Comparison of ENCODE assay signal across 24 cellular contexts in the genomic region with DNA sequence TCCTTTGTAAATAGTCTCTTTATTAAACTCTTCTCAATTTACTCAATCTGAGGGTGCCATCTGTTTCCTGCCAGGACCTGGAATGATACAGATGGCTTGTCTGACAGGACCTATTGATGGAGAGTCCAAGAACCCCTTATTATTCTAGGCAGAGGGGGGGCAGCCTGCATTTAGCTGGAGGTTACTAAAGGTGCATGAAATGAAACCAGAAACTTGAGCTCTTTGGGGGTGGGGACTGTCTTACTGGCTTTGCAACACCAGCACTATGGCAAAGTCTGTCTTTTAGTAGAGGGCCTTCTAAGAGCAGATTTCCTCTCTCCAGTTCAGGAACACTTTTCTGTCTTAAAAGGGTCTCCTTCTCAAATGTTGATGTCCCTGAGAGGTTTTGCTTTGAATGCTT.
DNase-seq lines count a peak whose midpoint lies in the region; ATAC-seq, FAIRE-seq and TF ChIP-seq lines count a peak whose summit lies in the region.
"Had no signal": no experiment of that assay in that cellular context is flagged by ENCODE, and none has a peak within 500 bp of the region (broad histone marks: within the 10 kb centered on the region; RNA-seq: fewer than 3 reads in every experiment).

No MANE protein-coding gene starts in this region.

- no peaks in the 10 kb centered on the region for H3K9me2 ChIP-seq in MM.1S (replicated peaks; ENCODE audit: insufficient read depth, low read length)

- no peaks in the 10 kb centered on the region for H3K9me1 ChIP-seq in endothelial cell of umbilical vein (replicated peaks; ENCODE audit: control insufficient read depth, extremely low read depth, insufficient read depth, low read length)

- no peaks in the 10 kb centered on the region for H3K9me3 ChIP-seq in MM.1S (replicated peaks; ENCODE audit: insufficient read depth, low read length)
- H3K9me3 ChIP-seq in endothelial cell of umbilical vein (replicated peaks; ENCODE audit: control insufficient read depth, insufficient read depth, low read length): no peaks in the 10 kb centered on the region
- no peaks in the 10 kb centered on the region for H3K9me3 ChIP-seq in BE2C
- H3K9me3 ChIP-seq: A549; BLaER1 treated with 17β-estradiol and CSF1 and Interleukin-3, amounts not matched to agents 10 nM and 100 nM; neutrophil; vagina had no signal

- 0 out of 2 replicates have a peak overlapping the region, but pooled peaks have one; percentile 12 for H3K4me2 ChIP-seq in MM.1S (ENCODE audit: low read depth, low read length)
- H3K4me2 ChIP-seq in endothelial cell of umbilical vein (ENCODE audit: insufficient read depth, low read length): no peak overlapping the region
- H3K4me2 ChIP-seq: A549; BLaER1 treated with 17β-estradiol and CSF1 and Interleukin-3, amounts not matched to agents 10 nM and 100 nM had no signal

- H3K27me3 ChIP-seq in MM.1S (replicated peaks; ENCODE audit: insufficient read depth, low read length) (no peaks in the 10 kb centered on the region), endothelial cell of umbilical vein (ENCODE audit: control insufficient read depth in 2 of 2, insufficient read depth in 2 of 2, low read length in 2 of 2) (no peaks in the 10 kb centered on the region), BE2C (no peaks in the 10 kb centered on the region)
- H3K27me3 ChIP-seq: neutrophil, vagina had no signal

- H3F3A ChIP-seq in MM.1S (ENCODE audit: insufficient read depth, low read length): no peaks in the 10 kb centered on the region

- CTCF ChIA-PET in endothelial cell of umbilical vein (lab: Charles Lee): no interaction called here

- H3K27ac ChIP-seq in MM.1S (ENCODE audit: low read length) (no peak overlapping the region), endothelial cell of umbilical vein (ENCODE audit: insufficient read depth, low read depth, low read length) (no peak overlapping the region)
- H3K27ac ChIP-seq: A549; BLaER1 treated with 17β-estradiol and CSF1 and Interleukin-3, amounts not matched to agents 10 nM and 100 nM; dorsolateral prefrontal cortex; HL-60; neutrophil; vagina had no signal

- no peaks in the 10 kb centered on the region for H3K79me2 ChIP-seq in MM.1S (ENCODE audit: low read length)
- no peaks in the 10 kb centered on the region for H3K79me2 ChIP-seq in endothelial cell of umbilical vein (ENCODE audit: control insufficient read depth, insufficient read depth, low read length)

- no TSS peak for BruUV-seq in endothelial cell of umbilical vein (replicated peaks; lab: Mats Ljungman, UMichigan)

- H3K36me3 ChIP-seq in MM.1S (replicated peaks; ENCODE audit: insufficient read depth, low read length) (no peaks in the 10 kb centered on the region), endothelial cell of umbilical vein (ENCODE audit: control insufficient read depth in 2 of 2, extremely low read depth in 1 of 2, insufficient read depth in 2 of 2, low read length in 2 of 2) (no peaks in the 10 kb centered on the region), BE2C (no peaks in the 10 kb centered on the region)
- H3K36me3 ChIP-seq: BLaER1 treated with 17β-estradiol and CSF1 and Interleukin-3, amounts not matched to agents 10 nM and 100 nM; neutrophil; vagina had no signal

- H3K4me3 ChIP-seq in MM.1S (ENCODE audit: low read length): no peak overlapping the region
- H3K4me3 ChIP-seq in endothelial cell of umbilical vein (replicated peaks in 1 of 3; ENCODE audit: insufficient read depth in 1 of 3, low read depth in 1 of 3, low read length in 3 of 3): no peak overlapping the region
- H3K4me3 ChIP-seq in BE2C (ENCODE audit: low read depth, low read length): no peak overlapping the region
- H3K4me3 ChIP-seq: A549; BLaER1 treated with 17β-estradiol and CSF1 and Interleukin-3, amounts not matched to agents 10 nM and 100 nM; dorsolateral prefrontal cortex; vagina had no signal

- TF ChIP-seq POLR2A in endothelial cell of umbilical vein (IDR thresholded peaks at IDR 0.05; ENCODE audit: low read depth, low read length): no peak

- dilution Hi-C loops in endothelial cell of umbilical vein (cut with MboI; ENCODE audit: extremely low pct_ligation_motif_present, low sequenced_read_pairs): no loop called here

- no peak for ATAC-seq in GM18511 (IDR thresholded peaks at IDR 0.05; ENCODE audit: unreplicated experiment)
- ATAC-seq in left cardiac atrium: no peak
- ATAC-seq: A549, Right ventricle myocardium inferior, T-cell had no signal

- POLR2A ChIA-PET in endothelial cell of umbilical vein (lab: Charles Lee): no interaction called here

- no peak overlapping the region for H2AFZ ChIP-seq in MM.1S (ENCODE audit: low read length)
- H2AFZ ChIP-seq in endothelial cell of umbilical vein (ENCODE audit: low read depth, low read length): no peak overlapping the region

- H4K20me1 ChIP-seq in MM.1S (ENCODE audit: insufficient read depth, low read length): no peaks in the 10 kb centered on the region
- H4K20me1 ChIP-seq in endothelial cell of umbilical vein (replicated peaks; ENCODE audit: control insufficient read depth, extremely low read depth, insufficient read depth, low read length): no peaks in the 10 kb centered on the region
- H4K20me1 ChIP-seq: BLaER1 treated with 17β-estradiol and CSF1 and Interleukin-3, amounts not matched to agents 10 nM and 100 nM had no signal

- TF ChIP-seq CTCF in MM.1S (IDR thresholded peaks at IDR 0.05; ENCODE audit: low read length) (no peak), endothelial cell of umbilical vein (IDR thresholded peaks at IDR 0.05; ENCODE audit: extremely low read depth in 1 of 2, insufficient read depth in 1 of 2, low read depth in 1 of 2, low read length in 2 of 2) (no peak), BE2C (IDR thresholded peaks at IDR 0.05; ENCODE audit: low read depth, low read length) (no peak)

- peak; percentile 97 for DNase-seq in DMS 273 (lab: John Stamatoyannopoulos, UW; ENCODE audit: unreplicated experiment)
- DNase-seq in MM.1S: peak; percentile 30
- peak; percentile 52 for DNase-seq in NCI-H446 treated with DMSO at 0.1 percent for 48 hours (lab: John Stamatoyannopoulos, UW)
- peak; percentile 48 for DNase-seq in endothelial cell of umbilical vein (ENCODE audit: low read depth, low spot score)
- DNase-seq in BE2C: no peak
- no peak for DNase-seq in left cardiac atrium
- DNase-seq in GOT3 (lab: John Stamatoyannopoulos, UW): no peak
- DNase-seq: activated CD4-positive, alpha-beta T cell treated with anti-CD3 and anti-CD28 coated beads, Interleukin-2, amount 10 ng/mL, durations not matched to agents 7 days and 5 days; activated CD8-positive, alpha-beta memory T cell treated with anti-CD3 and anti-CD28 coated beads, Interleukin-2, amount 50 U/mL, for 4 hours; activated gamma-delta T cell; dorsolateral prefrontal cortex; erythroblast; foreskin melanocyte; GDM1; stimulated activated CD8-positive, alpha-beta memory T cell treated with anti-CD3 and anti-CD28 coated beads, Interleukin-4, amount 100 ng/mL, for 48 hours; T-cell had no signal

- intact Hi-C loops in endothelial cell of umbilical vein (cut with micrococcal nuclease) (no loop called here), left cardiac atrium (cut with DNase I) (no loop called here)

- H3K4me1 ChIP-seq in MM.1S (ENCODE audit: low read length): no peaks in the 10 kb centered on the region
- H3K4me1 ChIP-seq in endothelial cell of umbilical vein (ENCODE audit: control insufficient read depth, extremely low read depth, insufficient read depth, low read length): no peaks in the 10 kb centered on the region
- H3K4me1 ChIP-seq in BE2C: no peaks in the 10 kb centered on the region
- H3K4me1 ChIP-seq: A549; BLaER1 treated with 17β-estradiol and CSF1 and Interleukin-3, amounts not matched to agents 10 nM and 100 nM; vagina had no signal

- H3K9ac ChIP-seq in MM.1S (ENCODE audit: low read length) (no peak overlapping the region), endothelial cell of umbilical vein (replicated peaks; ENCODE audit: extremely low read depth, insufficient read depth, low read length) (no peak overlapping the region)
- H3K9ac ChIP-seq: BLaER1 treated with 17β-estradiol and CSF1 and Interleukin-3, amounts not matched to agents 10 nM and 100 nM had no signal

- no peak for FAIRE-seq in endothelial cell of umbilical vein (lab: Jason Lieb, UNC)
- FAIRE-seq: D721Med had no signal

TF ChIP-seq in endothelial cell of umbilical vein, 7 proteins besides CTCF, POLR2A, EP300 and RAD21:
- TF ChIP-seq POLR2AphosphoS5 (IDR thresholded peaks at IDR 0.05; ENCODE audit: insufficient read depth, low read depth, low read length) (no peak), GATA2 (IDR thresholded peaks at IDR 0.05; ENCODE audit: insufficient read depth, insufficient read length, low read depth, low read length) (no peak), JUN (IDR thresholded peaks at IDR 0.05; ENCODE audit: borderline replicate concordance, insufficient read depth, insufficient read length, low read depth) (no peak), FOS (IDR thresholded peaks at IDR 0.05; ENCODE audit: borderline replicate concordance, insufficient read depth, low read length) (no peak), MYC (IDR thresholded peaks at IDR 0.05; ENCODE audit: low read depth, low read length) (no peak), MAX (IDR thresholded peaks at IDR 0.05; ENCODE audit: insufficient read depth, insufficient read length) (no peak), EZH2 (IDR thresholded peaks at IDR 0.05; ENCODE audit: borderline replicate concordance, low read depth, low read length, severe bottlenecking) (no peak)

Comparison
In these comparisons a context has a peak if more than half of its experiments do, and no peak if none do; other contexts are left out.
1. DNase-seq: peak in DMS 273 (single experiment), MM.1S (single experiment), NCI-H446 treated with DMSO at 0.1 percent for 48 hours (single experiment) and endothelial cell of umbilical vein (single experiment); none in BE2C (single experiment), left cardiac atrium (single experiment) and GOT3 (single experiment).